Comparison of ENCODE assay signal across 8 cellular contexts in the genomic region with DNA sequence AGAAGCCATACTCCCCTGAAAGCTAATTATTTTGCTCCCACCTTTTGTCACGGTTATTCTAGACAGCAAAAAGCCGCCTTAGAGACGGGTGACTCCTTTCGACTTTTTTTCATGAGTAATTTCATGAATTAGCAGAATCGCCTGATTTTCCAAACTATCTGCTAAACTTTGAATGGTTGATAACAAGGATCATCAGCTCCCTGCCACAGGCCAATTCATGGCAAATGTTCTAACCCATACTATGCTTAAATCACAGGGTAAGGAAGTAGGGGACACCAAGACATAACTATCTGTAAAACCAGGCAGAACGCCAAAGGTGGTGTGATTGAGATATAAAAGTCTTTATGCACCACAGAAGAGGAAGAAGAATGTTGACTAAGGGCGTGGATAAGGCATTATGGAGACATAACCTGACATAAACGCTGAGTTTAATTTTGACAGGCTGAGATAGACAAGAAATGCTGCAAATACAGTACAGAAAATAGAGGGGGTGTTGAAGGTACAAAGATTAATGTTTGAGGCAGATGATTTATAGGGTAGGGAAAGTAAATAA. TPM values are rescaled to one million over a fixed set of nuclear protein-coding genes. Genes with fewer than 3 reads are reported as not detected.
DNase-seq lines count a peak whose midpoint lies in the region; ATAC-seq and TF ChIP-seq lines count a peak whose summit lies in the region.

No MANE protein-coding gene starts in this region.

- intact Hi-C loops in activated naive CD4-positive, alpha-beta T cell treated with anti-CD3 and anti-CD28 coated beads for 36 hours (cut with micrococcal nuclease), result loop anchor here (2.0 kb wide), 2 partner anchors 103 to 113 kb away; partner anchors contain the start of gene LYSMD2

- H3K9ac ChIP-seq in endocrine pancreas (ENCODE audit: control insufficient read depth, insufficient read depth, low read length), result peak overlapping the region; percentile 10

- no peaks in the 10 kb centered on the region for H3K36me3 ChIP-seq in endocrine pancreas (ENCODE audit: control insufficient read depth, insufficient read depth, low read length)
- H3K36me3 ChIP-seq in neutrophil, result no peaks in the 10 kb centered on the region

- no peak overlapping the region for H3K27ac Mint-ChIP-seq in activated naive CD4-positive, alpha-beta T cell treated with anti-CD3 and anti-CD28 coated beads for 36 hours

- POLR2A ChIA-PET in GM10248 (lab: Yijun Ruan, JAX), result no interaction called here

- H3K36me3 Mint-ChIP-seq in activated naive CD4-positive, alpha-beta T cell treated with anti-CD3 and anti-CD28 coated beads for 36 hours (ENCODE audit: low read depth), result no peaks in the 10 kb centered on the region

- CTCF ChIA-PET in activated naive CD4-positive, alpha-beta T cell treated with anti-CD3 and anti-CD28 coated beads for 36 hours (lab: Charles Lee), result interaction anchor here (2.0 to 4.3 kb wide), 2 partner anchors 113 to 153 kb away, joined by 8 to 25 read pairs; no protein-coding TSS in a partner anchor
- CTCF ChIA-PET in GM10248 (lab: Yijun Ruan, JAX), result interaction anchor here (2.9 kb wide), 1 partner anchor 87 kb away, joined by 13 read pairs; no protein-coding TSS in a partner anchor

- no peak for TF ChIP-seq CTCF in neutrophil (IDR thresholded peaks at IDR 0.05)
- no peak for TF ChIP-seq CTCF in GM10248 (IDR thresholded peaks at IDR 0.05; ENCODE audit: control extremely low read depth, extremely low read depth, low read depth, missing control alignments)

- H3K9me3 ChIP-seq in endocrine pancreas (ENCODE audit: control insufficient read depth, low read length) (no peaks in the 10 kb centered on the region), neutrophil (no peaks in the 10 kb centered on the region)

- H3K4me1 ChIP-seq in endocrine pancreas (ENCODE audit: control insufficient read depth, insufficient read depth, low read length) (peaks cover 19% of the 10 kb centered on the region), neutrophil (ENCODE audit: control insufficient read depth in 1 of 2, insufficient read depth in 1 of 2, low read depth in 1 of 2, low read length in 1 of 2) (peaks cover 40 to 48% of the 10 kb centered on the region in 2 experiments)

- H3K9me3 Mint-ChIP-seq in activated naive CD4-positive, alpha-beta T cell treated with anti-CD3 and anti-CD28 coated beads for 36 hours, result no peaks in the 10 kb centered on the region

- no peaks in the 10 kb centered on the region for H3K27me3 Mint-ChIP-seq in activated naive CD4-positive, alpha-beta T cell treated with anti-CD3 and anti-CD28 coated beads for 36 hours (ENCODE audit: low read depth)

- H3K4me3 ChIP-seq in endocrine pancreas (ENCODE audit: control insufficient read depth, insufficient read depth, low read length) (peak overlapping the region; percentile 90), neutrophil (ENCODE audit: low read depth in 1 of 2, low read length in 1 of 2) (peak overlapping the region; percentile 80 to 95)

- H3K27me3 ChIP-seq in endocrine pancreas (ENCODE audit: control insufficient read depth, insufficient read depth, low read length) (no peaks in the 10 kb centered on the region), neutrophil (no peaks in the 10 kb centered on the region)

- H3K27ac ChIP-seq in neutrophil, result peak overlapping the region; percentile 93

- DNase-seq in activated naive CD4-positive, alpha-beta T cell treated with anti-CD3 and anti-CD28 coated beads for 36 hours, result no peak
- no peak for DNase-seq in activated naive CD4-positive, alpha-beta T cell treated with Interleukin-2 at 50 U/mL for 16 hours
- DNase-seq in RKO (ENCODE audit: low spot score) (peak; percentile 24), GM10248 (ENCODE audit: extremely low spot score) (no peak), NCI-H2029 (lab: John Stamatoyannopoulos, UW) (no peak)

- ATAC-seq in HG03571 (IDR thresholded peaks at IDR 0.05; ENCODE audit: unreplicated experiment), result no peak

- H3K4me1 Mint-ChIP-seq in activated naive CD4-positive, alpha-beta T cell treated with anti-CD3 and anti-CD28 coated beads for 36 hours (ENCODE audit: low read depth), result peaks cover 19% of the 10 kb centered on the region

- peak overlapping the region; percentile 76 for H3K4me3 Mint-ChIP-seq in activated naive CD4-positive, alpha-beta T cell treated with anti-CD3 and anti-CD28 coated beads for 36 hours

RNA-seq across cellular contexts. Expression of gene DMXL2, which starts 0.9 kb away (rescaled TPM):
- 10 to 100 TPM in 1 of 2 experiments, 1 to 10 TPM in 1; 10.0 TPM for total RNA-seq in activated naive CD4-positive, alpha-beta T cell treated with anti-CD3 and anti-CD28 coated beads for 36 hours

RNA-seq across cellular contexts. Expression of gene SCG3, which starts 57.8 kb away (rescaled TPM):
- total RNA-seq in activated naive CD4-positive, alpha-beta T cell treated with anti-CD3 and anti-CD28 coated beads for 36 hours, result not detected
